In genomic region chr3:171458056-171458856, GRCh38 we compare ENCODE assay signal across 8 cellular contexts. TPM values are rescaled to one million over a fixed set of nuclear protein-coding genes. Genes with fewer than 3 reads are reported as not detected.
A peak's percentile ranks its signal among the peaks of the same experiment; 100 is the strongest.
DNase-seq lines count a peak whose midpoint lies in the region; ATAC-seq and TF ChIP-seq lines count a peak whose summit lies in the region.

No MANE protein-coding gene starts in this region.

- H3K27me3 Mint-ChIP-seq in naive thymus-derived CD4-positive, alpha-beta T cell: no peaks in the 10 kb centered on the region

- H3K4me1 ChIP-seq in naive thymus-derived CD4-positive, alpha-beta T cell (ENCODE audit: control insufficient read depth in 2 of 2, insufficient read depth in 2 of 2, low read length in 2 of 2): peaks cover 15 to 29% of the 10 kb centered on the region in 2 donors
- H3K4me1 ChIP-seq in upper lobe of left lung: peaks cover 15 to 53% (median 34%) of the 10 kb centered on the region in 4 donors

- CTCF ChIA-PET in naive thymus-derived CD4-positive, alpha-beta T cell (lab: Charles Lee): interaction anchor here (1.6 kb wide), 1 partner anchor 37 kb away, joined by 3 read pairs; no protein-coding TSS in a partner anchor

- peaks cover 0 to 5% (median 0%) of the 10 kb centered on the region in 5 donors for H3K36me3 Mint-ChIP-seq in naive thymus-derived CD4-positive, alpha-beta T cell

- peaks cover 19 to 53% (median 45%) of the 10 kb centered on the region in 7 donors for H3K4me1 Mint-ChIP-seq in naive thymus-derived CD4-positive, alpha-beta T cell

- peak; percentile 36 for DNase-seq in activated CD4-positive, alpha-beta T cell treated with anti-CD3 and anti-CD28 coated beads for 48 hours
- DNase-seq in dorsolateral prefrontal cortex (peak in 4 of 10 donors; percentile 5 to 41 (median 20)), upper lobe of left lung (peak; percentile 34 to 42), DMS114 treated with DMSO at 0.1 percent for 48 hours (lab: John Stamatoyannopoulos, UW; ENCODE audit: unreplicated experiment) (no peak), sciatic nerve (ENCODE audit: low spot score) (no peak)
- DNase-seq in naive thymus-derived CD4-positive, alpha-beta T cell: peak; percentile 17 to 51 (median 41)

- TF ChIP-seq CTCF in dorsolateral prefrontal cortex (IDR thresholded peaks at IDR 0.05 in 54 of 56, conservative IDR thresholded peaks at IDR 0.05 in 2 of 56; ENCODE audit: low read depth in 1 of 56, partially characterized antibody in 56 of 56) (peak in 1 of 56 donors; percentile 8), upper lobe of left lung (IDR thresholded peaks at IDR 0.05) (no peak)

- no peak for TF ChIP-seq EP300 in upper lobe of left lung (IDR thresholded peaks at IDR 0.05)

- peaks cover 0 to 17% (median 0%) of the 10 kb centered on the region in 3 experiments for H3K36me3 ChIP-seq in naive thymus-derived CD4-positive, alpha-beta T cell (ENCODE audit: control insufficient read depth in 2 of 3, insufficient read depth in 3 of 3, low read length in 3 of 3)
- no peaks in the 10 kb centered on the region for H3K36me3 ChIP-seq in upper lobe of left lung

- no peaks in the 10 kb centered on the region for H3K9me3 Mint-ChIP-seq in naive thymus-derived CD4-positive, alpha-beta T cell

- H3K27me3 ChIP-seq in dorsolateral prefrontal cortex: no peaks in the 10 kb centered on the region
- no peaks in the 10 kb centered on the region for H3K27me3 ChIP-seq in naive thymus-derived CD4-positive, alpha-beta T cell (ENCODE audit: control insufficient read depth in 2 of 2, insufficient read depth in 2 of 2, low read length in 2 of 2)
- peaks cover 0 to 4% (median 0%) of the 10 kb centered on the region in 4 donors for H3K27me3 ChIP-seq in upper lobe of left lung

- H3K27ac ChIP-seq in dorsolateral prefrontal cortex: peak overlapping the region in 55 of 59 donors; percentile 36 to 94 (median 86)
- peak overlapping the region; percentile 81 for H3K27ac ChIP-seq in naive thymus-derived CD4-positive, alpha-beta T cell (ENCODE audit: low read depth, low read length)
- peak overlapping the region in 3 of 4 donors; percentile 57 to 88 (median 79) for H3K27ac ChIP-seq in upper lobe of left lung

- POLR2A ChIA-PET in naive thymus-derived CD4-positive, alpha-beta T cell (lab: Charles Lee): interaction anchor here (0.7 to 3.9 kb wide), 4 partner anchors 108 to 1284 kb away, joined by 3 to 16 read pairs (median 3); no protein-coding TSS in a partner anchor

- WGBS in upper lobe of left lung, 2 donors: 14 to 18% methylated on average over 11 to 23 of the region's 23 CpGs

- peak overlapping the region; percentile 88 to 96 (median 91) for H3K27ac Mint-ChIP-seq in naive thymus-derived CD4-positive, alpha-beta T cell

- ATAC-seq in GM18505 (IDR thresholded peaks at IDR 0.05; ENCODE audit: unreplicated experiment): no peak
- ATAC-seq in naive thymus-derived CD4-positive, alpha-beta T cell: no peak
- ATAC-seq in upper lobe of left lung (ENCODE audit: low FRiP score in 2 of 2): no peak
- ATAC-seq in sciatic nerve: no peak
- ATAC-seq in HG03442 (IDR thresholded peaks at IDR 0.05; ENCODE audit: unreplicated experiment): no peak

- intact Hi-C loops in dorsolateral prefrontal cortex (cut with DNase I) (loop anchor here (5.0 to 10.0 kb wide), 2 partner anchors 113 to 271 kb away; no protein-coding TSS in a partner anchor), sciatic nerve (cut with DNase I) (no loop called here)
- intact Hi-C loops in naive thymus-derived CD4-positive, alpha-beta T cell (cut with micrococcal nuclease): loop anchor here (2.0 to 10.0 kb wide), 5 partner anchors 271 to 1693 kb away; partner anchors contain the start of genes ECT2 (in 1 of the 2) and TERC (in 1 of the 2)

- H3K4me3 ChIP-seq in dorsolateral prefrontal cortex (peak overlapping the region; percentile 58 to 97 (median 84)), upper lobe of left lung (peak overlapping the region in 3 of 4 donors; percentile 55 to 87 (median 62))
- peak overlapping the region; percentile 87 for H3K4me3 ChIP-seq in naive thymus-derived CD4-positive, alpha-beta T cell (ENCODE audit: low read length)

- H3K4me3 Mint-ChIP-seq in naive thymus-derived CD4-positive, alpha-beta T cell: peak overlapping the region; percentile 91 to 98 (median 94)

- TF ChIP-seq POLR2A in GM18505 (IDR thresholded peaks at IDR 0.05; ENCODE audit: borderline replicate concordance, extremely low read depth, insufficient read depth, insufficient read length) (peak; percentile 22), upper lobe of left lung (IDR thresholded peaks at IDR 0.05) (no peak)

- no peaks in the 10 kb centered on the region for H3K9me3 ChIP-seq in naive thymus-derived CD4-positive, alpha-beta T cell (ENCODE audit: control insufficient read depth in 2 of 3, low read length in 3 of 3)
- no peaks in the 10 kb centered on the region for H3K9me3 ChIP-seq in upper lobe of left lung

RNA-seq across cellular contexts. Expression of gene TNIK, which starts 1.9 kb away (rescaled TPM):
- total RNA-seq in dorsolateral prefrontal cortex (100 to 1,000 TPM in 68 of 120 experiments, 10 to 100 TPM in 52; 63.1 to 191 (median 103) TPM), upper lobe of left lung (10 to 100 TPM; 23.2 to 74.4 (median 38.3) TPM), sciatic nerve (9.5 TPM)
- 10 to 100 TPM; 61.6 to 74.9 (median 73.6) TPM for total RNA-seq in naive thymus-derived CD4-positive, alpha-beta T cell
- 10 to 100 TPM; 20.2 to 22.1 TPM for polyA plus RNA-seq in naive thymus-derived CD4-positive, alpha-beta T cell

Comparison
In these comparisons a context has a peak if more than half of its experiments do, and no peak if none do; other contexts are left out.
1. DNase-seq: peak in activated CD4-positive, alpha-beta T cell treated with anti-CD3 and anti-CD28 coated beads for 48 hours (single experiment), naive thymus-derived CD4-positive, alpha-beta T cell (9 of 9) and upper lobe of left lung (2 of 2); none in DMS114 treated with DMSO at 0.1 percent for 48 hours (single experiment) and sciatic nerve (single experiment).
2. Peak in every context shown above with its lines, with median percentiles within 50 percentile points of each other: H3K27ac ChIP-seq and H3K4me3 ChIP-seq.